Comparison of ENCODE assay signal across 10 cellular contexts in the genomic region with DNA sequence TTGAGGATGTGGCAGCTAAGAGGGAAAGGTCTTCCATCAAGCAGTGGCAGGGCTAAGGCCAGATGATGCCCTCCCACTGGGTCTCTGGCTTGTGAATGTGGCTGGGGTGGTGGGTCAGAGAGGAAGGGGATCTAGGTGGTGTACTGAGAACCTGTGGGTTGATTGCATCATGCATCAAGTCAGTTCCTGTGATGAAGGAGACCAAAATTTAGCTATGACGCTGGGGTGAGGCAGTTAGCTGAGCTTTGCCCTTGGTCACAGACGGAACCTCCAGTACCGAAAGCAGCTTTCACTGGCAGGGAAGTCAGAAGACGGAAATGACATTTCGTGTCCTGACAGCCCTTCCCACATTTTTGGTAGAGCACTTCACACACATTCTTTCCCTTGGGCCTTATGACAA. TPM values are rescaled to one million over a fixed set of nuclear protein-coding genes. Genes with fewer than 3 reads are reported as not detected.
DNase-seq lines count a peak whose midpoint lies in the region; ATAC-seq and TF ChIP-seq lines count a peak whose summit lies in the region.
"Had no signal": no experiment of that assay in that cellular context is flagged by ENCODE, and none has a peak within 500 bp of the region (broad histone marks: within the 10 kb centered on the region; RNA-seq: fewer than 3 reads in every experiment).

No MANE protein-coding gene starts in this region.

- POLR2A ChIA-PET in CD4-positive, alpha-beta T cell (lab: Charles Lee) = interaction anchor here (0.7 kb wide), 1 partner anchor 19 kb away, joined by 3 read pairs; no protein-coding TSS in a partner anchor
- POLR2A ChIA-PET in MCF 10A (lab: Yijun Ruan, JAX) = interaction anchor here (1.0 to 1.4 kb wide), 2 partner anchors 10 to 112 kb away, joined by 3 to 4 read pairs; no protein-coding TSS in a partner anchor

- no peak for TF ChIP-seq CTCF in CD4-positive, alpha-beta T cell (IDR thresholded peaks at IDR 0.05)
- no peak for TF ChIP-seq CTCF in gastroesophageal sphincter (IDR thresholded peaks at IDR 0.05)
- TF ChIP-seq CTCF in psoas muscle (IDR thresholded peaks at IDR 0.05) = no peak
- no peak for TF ChIP-seq CTCF in MCF 10A (IDR thresholded peaks at IDR 0.05; ENCODE audit: unreplicated experiment)

- no peak overlapping the region for H3K27ac ChIP-seq in CD4-positive, alpha-beta T cell (ENCODE audit: low read depth, low read length)
- peak overlapping the region; percentile 19 to 77 (median 75) for H3K27ac ChIP-seq in gastroesophageal sphincter
- H3K27ac ChIP-seq in psoas muscle = peak overlapping the region; percentile 72

- 80% methylated on average over 2 to 5 of the region's 5 CpGs for WGBS in gastroesophageal sphincter (ENCODE audit: low coverage in 1 of 2), 2 donors
- whole genome bisulfite sequencing in psoas muscle, 3 donors = 64 to 77% (median 73%) methylated on average over 5 of the region's 5 CpGs

- H3K9me3 ChIP-seq in CD4-positive, alpha-beta T cell (ENCODE audit: control insufficient read depth, low read length) = no peaks in the 10 kb centered on the region
- H3K9me3 ChIP-seq in gastroesophageal sphincter (no peaks in the 10 kb centered on the region), psoas muscle (no peaks in the 10 kb centered on the region)

- DNase-seq in CD4-positive, alpha-beta T cell = no peak
- DNase-seq in psoas muscle (no peak), MCF 10A (ENCODE audit: unreplicated experiment) (no peak), AG20443 (ENCODE audit: low spot score) (no peak), kidney tubule cell (ENCODE audit: low spot score) (no peak)
- no peak for DNase-seq in stimulated activated CD4-positive, alpha-beta T cell treated with anti-CD3 and anti-CD28 coated beads, Interleukin-4, amount 100 ng/mL, for 4 hours
- DNase-seq: KBM-7, mammary epithelial cell had no signal

- intact Hi-C loops in CD4-positive, alpha-beta T cell (cut with DNase I, micrococcal nuclease) = loop anchor here (5.0 kb wide), 1 partner anchor 407 kb away; no protein-coding TSS in a partner anchor
- intact Hi-C loops in psoas muscle (cut with DNase I) = loop anchor here (5.0 kb wide), 2 partner anchors 402 to 452 kb away; no protein-coding TSS in a partner anchor
- intact Hi-C loops in MCF 10A (cut with micrococcal nuclease) = loop anchor here (5.0 kb wide), 1 partner anchor 108 kb away; no protein-coding TSS in a partner anchor

- H3K36me3 ChIP-seq in gastroesophageal sphincter = peaks cover 0 to 36% of the 10 kb centered on the region in 2 donors
- peaks cover 2 to 21% of the 10 kb centered on the region in 2 donors for H3K36me3 ChIP-seq in psoas muscle (ENCODE audit: insufficient read depth in 1 of 2, low read depth in 1 of 2)

- TF ChIP-seq EP300 in gastroesophageal sphincter (IDR thresholded peaks at IDR 0.05) = no peak

- H3K4me3 ChIP-seq in gastroesophageal sphincter (no peak overlapping the region), psoas muscle (no peak overlapping the region)

- BruUV-seq in MCF 10A (replicated peaks; lab: Mats Ljungman, UMichigan) = no TSS peak

- TF ChIP-seq POLR2A in gastroesophageal sphincter (IDR thresholded peaks at IDR 0.05) = no peak

- CTCF ChIA-PET in CD4-positive, alpha-beta T cell (lab: Charles Lee) = no interaction called here
- CTCF ChIA-PET in MCF 10A (lab: Yijun Ruan, JAX) = interaction anchor here (0.6 to 8.7 kb wide), 3 partner anchors 328 to 401 kb away, joined by 3 to 153 read pairs (median 5); no protein-coding TSS in a partner anchor

- H3K36me3 Mint-ChIP-seq in CD4-positive, alpha-beta T cell (ENCODE audit: low read depth) = peaks cover 48% of the 10 kb centered on the region
- H3K36me3 Mint-ChIP-seq in T-helper 1 cell treated with Interleukin-12 subunit alpha and Interleukin-12 subunit beta and Interleukin-4 antibody, amounts not matched to agents 30 μg/mL and 1 μg/mL, for 36 hours (ENCODE audit: low read depth) = peaks cover 41% of the 10 kb centered on the region
- peaks cover 12% of the 10 kb centered on the region for H3K36me3 Mint-ChIP-seq in MCF 10A (ENCODE audit: insufficient read depth, unreplicated experiment)

- no peak for ATAC-seq in CD4-positive, alpha-beta T cell (ENCODE audit: poor library complexity)
- ATAC-seq in gastroesophageal sphincter = no peak
- ATAC-seq in psoas muscle = peak in 1 of 4 donors; percentile 18

- H3K4me1 ChIP-seq in gastroesophageal sphincter (peaks cover 2 to 59% (median 31%) of the 10 kb centered on the region in 3 donors), psoas muscle (peaks cover 14% of the 10 kb centered on the region)

- H3K4me1 Mint-ChIP-seq in CD4-positive, alpha-beta T cell (ENCODE audit: low read depth) = peaks cover 15% of the 10 kb centered on the region
- H3K4me1 Mint-ChIP-seq in T-helper 1 cell treated with Interleukin-12 subunit alpha and Interleukin-12 subunit beta and Interleukin-4 antibody, amounts not matched to agents 30 μg/mL and 1 μg/mL, for 36 hours (ENCODE audit: low read depth) = peaks cover 29% of the 10 kb centered on the region
- H3K4me1 Mint-ChIP-seq in MCF 10A (ENCODE audit: insufficient read depth, unreplicated experiment) = peaks cover 23% of the 10 kb centered on the region

- H3K27me3 Mint-ChIP-seq in CD4-positive, alpha-beta T cell = no peaks in the 10 kb centered on the region
- no peaks in the 10 kb centered on the region for H3K27me3 Mint-ChIP-seq in T-helper 1 cell treated with Interleukin-12 subunit alpha and Interleukin-12 subunit beta and Interleukin-4 antibody, amounts not matched to agents 30 μg/mL and 1 μg/mL, for 36 hours (ENCODE audit: low read depth)
- no peaks in the 10 kb centered on the region for H3K27me3 Mint-ChIP-seq in MCF 10A (ENCODE audit: insufficient read depth, unreplicated experiment)

- no peaks in the 10 kb centered on the region for H3K27me3 ChIP-seq in CD4-positive, alpha-beta T cell (ENCODE audit: control insufficient read depth, insufficient read depth, low read length)
- H3K27me3 ChIP-seq in gastroesophageal sphincter (no peaks in the 10 kb centered on the region), psoas muscle (ENCODE audit: insufficient read depth in 3 of 3, low read length in 2 of 3) (no peaks in the 10 kb centered on the region)

- H3K27ac Mint-ChIP-seq in CD4-positive, alpha-beta T cell = peak overlapping the region; percentile 53
- peak overlapping the region; percentile 72 for H3K27ac Mint-ChIP-seq in T-helper 1 cell treated with Interleukin-12 subunit alpha and Interleukin-12 subunit beta and Interleukin-4 antibody, amounts not matched to agents 30 μg/mL and 1 μg/mL, for 36 hours
- H3K27ac Mint-ChIP-seq in MCF 10A (ENCODE audit: low read depth, unreplicated experiment) = no peak overlapping the region

- H3K4me3 Mint-ChIP-seq in CD4-positive, alpha-beta T cell = no peak overlapping the region
- H3K4me3 Mint-ChIP-seq in T-helper 1 cell treated with Interleukin-12 subunit alpha and Interleukin-12 subunit beta and Interleukin-4 antibody, amounts not matched to agents 30 μg/mL and 1 μg/mL, for 36 hours = no peak overlapping the region
- H3K4me3 Mint-ChIP-seq in MCF 10A (ENCODE audit: unreplicated experiment) = no peak overlapping the region

- H3K9me3 Mint-ChIP-seq in CD4-positive, alpha-beta T cell = no peaks in the 10 kb centered on the region
- no peaks in the 10 kb centered on the region for H3K9me3 Mint-ChIP-seq in T-helper 1 cell treated with Interleukin-12 subunit alpha and Interleukin-12 subunit beta and Interleukin-4 antibody, amounts not matched to agents 30 μg/mL and 1 μg/mL, for 36 hours
- no peaks in the 10 kb centered on the region for H3K9me3 Mint-ChIP-seq in MCF 10A (ENCODE audit: unreplicated experiment)

RNA-seq across cellular contexts. Expression of gene ATG16L2, which starts 20.7 kb away (rescaled TPM):
- total RNA-seq in CD4-positive, alpha-beta T cell = 10 to 100 TPM; 58.3 to 61.6 TPM
- total RNA-seq in gastroesophageal sphincter (10 to 100 TPM in 3 of 4 donors, 1 to 10 TPM in 1; 8.3 to 27.9 (median 16.5) TPM), psoas muscle (1 to 10 TPM; 4.5 to 9.6 (median 5.4) TPM), MCF 10A (2022) (9.9 and 11.2 TPM in 2 replicates)
- 1 to 10 TPM; 3.9 to 5.2 (median 4.7) TPM for polyA plus RNA-seq in psoas muscle

RNA-seq across cellular contexts. Expression of gene STARD10, which starts 41.1 kb away (rescaled TPM):
- total RNA-seq in CD4-positive, alpha-beta T cell = 10 to 100 TPM; 10.5 to 12.9 TPM
- 10 to 100 TPM; 35.8 to 56.6 (median 45.0) TPM for total RNA-seq in gastroesophageal sphincter
- 10 to 100 TPM; 47.3 to 70.7 (median 57.7) TPM for total RNA-seq in psoas muscle
- 10 to 100 TPM; 18.6 to 99.9 (median 57.3) TPM for polyA plus RNA-seq in psoas muscle
- 10.6 and 16.9 TPM in 2 replicates for total RNA-seq in MCF 10A (2022)
